In genomic region chr10:4254101-4254994, GRCh38 we compare ENCODE assay signal across 15 cellular contexts.
DNase-seq lines count a peak whose midpoint lies in the region; ATAC-seq, FAIRE-seq and TF ChIP-seq lines count a peak whose summit lies in the region.
"Had no signal": no experiment of that assay in that cellular context is flagged by ENCODE, and none has a peak within 500 bp of the region (broad histone marks: within the 10 kb centered on the region; RNA-seq: fewer than 3 reads in every experiment).

No MANE protein-coding gene starts in this region.

- H4K20me1 ChIP-seq in smooth muscle cell (ENCODE audit: low read depth), result no peaks in the 10 kb centered on the region

- no peak for ATAC-seq in HG02885 (IDR thresholded peaks at IDR 0.05; ENCODE audit: poor library complexity, unreplicated experiment)
- ATAC-seq: stimulated activated effector memory CD8-positive, alpha-beta T cell treated with anti-CD3 and anti-CD28 coated beads, Interleukin-12 subunit alpha, Interleukin-12 subunit beta, amount 100 ng/mL, for 72 hours had no signal

- H3K27ac ChIP-seq in ascending aorta (peak overlapping the region; percentile 60 to 76), smooth muscle cell (ENCODE audit: low read depth) (peak overlapping the region; percentile 93)
- H3K27ac ChIP-seq: PC-9 had no signal

- H3K9ac ChIP-seq in smooth muscle cell (ENCODE audit: low read depth), result peak overlapping the region; percentile 39

- H3F3A ChIP-seq in smooth muscle cell (ENCODE audit: low read depth), result no peaks in the 10 kb centered on the region

- no peak for FAIRE-seq in frontal cortex (lab: Jason Lieb, UNC)
- FAIRE-seq: endothelial cell of umbilical vein had no signal

- intact Hi-C loops in ascending aorta (cut with DNase I), result no loop called here

- H3K4me3 ChIP-seq in ascending aorta (no peak overlapping the region), fibroblast of villous mesenchyme (ENCODE audit: low read depth, low read length) (no peak overlapping the region), smooth muscle cell (no peak overlapping the region)
- H3K4me3 ChIP-seq: PC-9 had no signal

- no peak overlapping the region for H3K4me2 ChIP-seq in smooth muscle cell
- H3K4me2 ChIP-seq: PC-9 had no signal

- H3K27me3 ChIP-seq in ascending aorta (no peaks in the 10 kb centered on the region), smooth muscle cell (ENCODE audit: low read depth) (no peaks in the 10 kb centered on the region)

- WGBS in smooth muscle cell (ENCODE audit: low lambda C conversion rate), result 76% methylated on average over 11 of the region's 11 CpGs

- H3K36me3 ChIP-seq in ascending aorta, result no peaks in the 10 kb centered on the region
- no peaks in the 10 kb centered on the region for H3K36me3 ChIP-seq in smooth muscle cell (ENCODE audit: low read depth)

- H2AFZ ChIP-seq in smooth muscle cell (ENCODE audit: low read depth), result peak overlapping the region; percentile 42
- H2AFZ ChIP-seq: PC-9 had no signal

- peaks cover 4 to 16% of the 10 kb centered on the region in 2 donors for H3K4me1 ChIP-seq in ascending aorta
- H3K4me1 ChIP-seq in smooth muscle cell (ENCODE audit: low read depth), result no peaks in the 10 kb centered on the region

- H3K79me2 ChIP-seq in smooth muscle cell (ENCODE audit: low read depth), result no peaks in the 10 kb centered on the region

- no peak for TF ChIP-seq CTCF in ascending aorta (IDR thresholded peaks at IDR 0.05)
- no peak for TF ChIP-seq CTCF in fibroblast of villous mesenchyme (IDR thresholded peaks at IDR 0.05; ENCODE audit: insufficient read depth, low read depth, low read length)
- no peak for TF ChIP-seq CTCF in smooth muscle cell (IDR thresholded peaks at IDR 0.05; ENCODE audit: borderline replicate concordance, insufficient read depth, poor library complexity, severe bottlenecking)

- DNase-seq in GM03348 (ENCODE audit: low spot score) (peak; percentile 41), ascending aorta (ENCODE audit: low spot score in 2 of 2) (no peak), fibroblast of villous mesenchyme (ENCODE audit: low read depth) (peak; percentile 91), smooth muscle cell (lab: John Stamatoyannopoulos, UW; ENCODE audit: unreplicated experiment) (no peak), frontal cortex (ENCODE audit: low spot score in 2 of 2) (no peak), ureter (ENCODE audit: low spot score) (no peak), SW480 (ENCODE audit: low spot score) (no peak)
- DNase-seq: CD8-positive, alpha-beta memory T cell; NCI-H446; PC-9; posterior cingulate gyrus; stimulated activated CD4-positive, alpha-beta T cell treated with anti-CD3 and anti-CD28 coated beads, Interleukin-2, amount 100 ng/mL, for 48 hours had no signal

- no peaks in the 10 kb centered on the region for H3K9me3 ChIP-seq in ascending aorta
- no peaks in the 10 kb centered on the region for H3K9me3 ChIP-seq in smooth muscle cell (replicated peaks; ENCODE audit: low read depth)

Comparison
In these comparisons a context has a peak if more than half of its experiments do, and no peak if none do; other contexts are left out.
1. DNase-seq: peak in GM03348 (single experiment) and fibroblast of villous mesenchyme (single experiment); none in ascending aorta (0 of 2), smooth muscle cell (single experiment), frontal cortex (0 of 2), ureter (single experiment) and SW480 (single experiment).